26 cellular contexts compared by ENCODE assay signal in genomic region chr18:79047556-79048244, GRCh38. TPM values are rescaled to one million over a fixed set of nuclear protein-coding genes. Genes with fewer than 3 reads are reported as not detected.
DNase-seq lines count a peak whose midpoint lies in the region; ATAC-seq, FAIRE-seq and TF ChIP-seq lines count a peak whose summit lies in the region.
"Had no signal": no experiment of that assay in that cellular context is flagged by ENCODE, and none has a peak within 500 bp of the region (broad histone marks: within the 10 kb centered on the region; RNA-seq: fewer than 3 reads in every experiment).

No MANE protein-coding gene starts in this region.

- H4K20me1 ChIP-seq in mammary epithelial cell (ENCODE audit: insufficient read depth, low read length), result no peaks in the 10 kb centered on the region

- no peak for TF ChIP-seq RAD21 in A549 (conservative IDR thresholded peaks at IDR 0.05 in 1 of 2, IDR thresholded peaks at IDR 0.05 in 1 of 2)

- no peak for ATAC-seq in A549
- peak; percentile 36 for ATAC-seq in central memory CD8-positive, alpha-beta T cell (replicated peaks; ENCODE audit: extremely low read depth, poor library complexity, severe bottlenecking)
- ATAC-seq in GM21786 (IDR thresholded peaks at IDR 0.05; ENCODE audit: unreplicated experiment), result no peak
- ATAC-seq: gastrocnemius medialis; left ventricle myocardium superior; naive thymus-derived CD8-positive, alpha-beta T cell; WTC11 had no signal

- H3K27me3 ChIP-seq in mammary epithelial cell (ENCODE audit: insufficient read depth, low read length), result no peaks in the 10 kb centered on the region
- H3K27me3 ChIP-seq: ovary, uterus had no signal

- DNase-seq in A549 (ENCODE audit: low read depth in 1 of 2, low spot score in 1 of 2), result no peak
- peak; percentile 3 for DNase-seq in ELR (ENCODE audit: low read depth)
- peak; percentile 30 for DNase-seq in NCI-H69 (lab: John Stamatoyannopoulos, UW)
- no peak for DNase-seq in central memory CD8-positive, alpha-beta T cell (ENCODE audit: low spot score in 2 of 2)
- no peak for DNase-seq in GOT3 (lab: John Stamatoyannopoulos, UW)
- no peak for DNase-seq in mammary epithelial cell
- no peak for DNase-seq in mucosa of gallbladder (ENCODE audit: low spot score)
- DNase-seq: activated T-cell treated with anti-CD3 and anti-CD28 coated beads for 4 hours; gastrocnemius medialis; islet precursor cell; Karpas-422; left ventricle myocardium superior; naive thymus-derived CD8-positive, alpha-beta T cell; NCI-H2029 treated with DMSO at 0.1 percent for 48 hours; ovary; retina; Right ventricle myocardium superior; uterus had no signal

- CTCF ChIA-PET in A549 (lab: Yijun Ruan, JAX) (no interaction called here), mammary epithelial cell (lab: Charles Lee; ENCODE audit: low non-redundant PET) (no interaction called here)

- intact Hi-C loops in mammary epithelial cell (cut with micrococcal nuclease), result no loop called here

- POLR2A ChIA-PET in A549 (lab: Yijun Ruan, JAX), result no interaction called here

- H3K9ac ChIP-seq in mammary epithelial cell (ENCODE audit: insufficient read depth, low read length), result no peak overlapping the region

- no peak for TF ChIP-seq POLR2A in A549 (IDR thresholded peaks at IDR 0.05; ENCODE audit: low read length)

- peaks cover 25% of the 10 kb centered on the region for H3K27me3 Mint-ChIP-seq in central memory CD8-positive, alpha-beta T cell

- 71% methylated on average over 29 of the region's 36 CpGs for WGBS in A549 (ENCODE audit: missing lambda C conversion rate)
- WGBS in mammary epithelial cell (ENCODE audit: low coverage, missing lambda C conversion rate), result 83% methylated on average over 25 of the region's 36 CpGs

- peaks cover 1% of the 10 kb centered on the region for H3K36me3 Mint-ChIP-seq in central memory CD8-positive, alpha-beta T cell (ENCODE audit: insufficient read depth)
- H3K36me3 Mint-ChIP-seq: mesothelial cell of epicardium; naive thymus-derived CD8-positive, alpha-beta T cell had no signal

- peaks cover 9% of the 10 kb centered on the region for H3K4me1 Mint-ChIP-seq in central memory CD8-positive, alpha-beta T cell
- H3K4me1 Mint-ChIP-seq: mesothelial cell of epicardium; naive thymus-derived CD8-positive, alpha-beta T cell; WTC11 had no signal

- H3K9me3 Mint-ChIP-seq in central memory CD8-positive, alpha-beta T cell, result no peaks in the 10 kb centered on the region
- H3K9me3 Mint-ChIP-seq: mesothelial cell of epicardium; naive thymus-derived CD8-positive, alpha-beta T cell had no signal

- peaks cover 2% of the 10 kb centered on the region; the same call in 1 of the 3 replicates for H3K4me1 ChIP-seq in A549
- no peaks in the 10 kb centered on the region for H3K4me1 ChIP-seq in mammary epithelial cell (ENCODE audit: insufficient read depth, low read length)
- H3K4me1 ChIP-seq: esophagus muscularis mucosa, gastrocnemius medialis, suprapubic skin, uterus had no signal

- FAIRE-seq in A549 (lab: Jason Lieb, UNC), result no peak
- FAIRE-seq: colon, GM19239 had no signal

- in situ Hi-C loops in mammary epithelial cell (cut with MboI; ENCODE audit: low sequenced_read_pairs in 2 of 2), result no loop called here

- H3K9me3 ChIP-seq in A549 (no peaks in the 10 kb centered on the region), mammary epithelial cell (replicated peaks; ENCODE audit: insufficient read depth, low read length) (no peaks in the 10 kb centered on the region)
- H3K9me3 ChIP-seq: esophagus muscularis mucosa, gastrocnemius medialis, ovary, suprapubic skin, uterus had no signal

- no peaks in the 10 kb centered on the region for H3K36me3 ChIP-seq in mammary epithelial cell (ENCODE audit: insufficient read depth, low read length)
- H3K36me3 ChIP-seq: esophagus muscularis mucosa, gastrocnemius medialis, ovary, suprapubic skin, uterus had no signal

- H3K4me2 ChIP-seq in A549, result no peak overlapping the region
- H3K4me2 ChIP-seq in mammary epithelial cell (ENCODE audit: insufficient read depth, low read depth, low read length), result no peak overlapping the region

- no peak for TF ChIP-seq CTCF in A549 (IDR thresholded peaks at IDR 0.05)
- TF ChIP-seq CTCF in mammary epithelial cell (conservative IDR thresholded peaks at IDR 0.05 in 1 of 2, IDR thresholded peaks at IDR 0.05 in 1 of 2; ENCODE audit: extremely low read depth in 1 of 2, insufficient read depth in 1 of 2, low read depth in 1 of 2, low read length in 2 of 2), result no peak

- dilution Hi-C loops in mammary epithelial cell (cut with HindIII; ENCODE audit: low sequenced_read_pairs), result no loop called here

- no peak overlapping the region for H3K27ac Mint-ChIP-seq in central memory CD8-positive, alpha-beta T cell (ENCODE audit: low read depth)
- H3K27ac Mint-ChIP-seq: mesothelial cell of epicardium, WTC11 had no signal

- no peak for TF ChIP-seq EP300 in A549 (IDR thresholded peaks at IDR 0.05)

- H3K79me2 ChIP-seq in mammary epithelial cell (ENCODE audit: insufficient read depth, low read length), result no peaks in the 10 kb centered on the region

- BruUV-seq in mammary epithelial cell (replicated peaks; lab: Mats Ljungman, UMichigan), result no TSS peak

- H3K4me3 Mint-ChIP-seq in central memory CD8-positive, alpha-beta T cell, result no peak overlapping the region
- H3K4me3 Mint-ChIP-seq: mesothelial cell of epicardium; naive thymus-derived CD8-positive, alpha-beta T cell; WTC11 had no signal

- H3K27ac ChIP-seq in A549 (no peak overlapping the region), mammary epithelial cell (ENCODE audit: insufficient read depth, low read depth, low read length) (no peak overlapping the region)
- H3K27ac ChIP-seq: C4-2B, esophagus muscularis mucosa, gastrocnemius medialis, ovary, suprapubic skin, uterus had no signal

- H3K4me3 ChIP-seq in A549 (no peak overlapping the region), mammary epithelial cell (replicated peaks in 1 of 3; ENCODE audit: insufficient read depth in 1 of 3, low read depth in 2 of 3, low read length in 3 of 3) (no peak overlapping the region)
- H3K4me3 ChIP-seq: esophagus muscularis mucosa, gastrocnemius medialis, ovary, suprapubic skin, uterus had no signal

- no peak overlapping the region for H2AFZ ChIP-seq in mammary epithelial cell (ENCODE audit: low read depth, low read length)

TF ChIP-seq in A549, 52 proteins besides CTCF, POLR2A, EP300 and RAD21:
- TF ChIP-seq USF2 (IDR thresholded peaks at IDR 0.05), result peak; percentile 76
- no peak for TF ChIP-seq RARB (CRISPR knock-in tag; IDR thresholded peaks at IDR 0.05)
TF ChIP-seq in A549: peak in this region for 1.

RNA-seq across cellular contexts. Expression of gene ATP9B, which starts 21.5 kb away (rescaled TPM):
- polyA plus RNA-seq in A549 (2011; rRNA removed) (33.0 and 35.7 TPM in 2 replicates), A549 (2017; fragmentation: RNase III; extraction: RNeasy Plus Mini Kit Qiagen cat#74134 plus additional on column Dnase treatment) (22.6 to 31.1 TPM (median 25.2 TPM) in 3 replicates), mammary epithelial cell (9.3 TPM)
- 39.9 TPM in 2 replicates for polyA plus RNA-seq in A549 (2012; cell fraction: cytosol; rRNA removed)
- polyA plus RNA-seq in A549 (2012; cell fraction: nucleus; rRNA removed), result 49.2 and 63.4 TPM in 2 replicates
- 39.6 and 46.0 TPM in 2 replicates for polyA minus RNA-seq in A549 (2011; rRNA and poly(A)+ RNA removed)
- total RNA-seq in mammary epithelial cell (10 to 100 TPM; 17.5 to 19.8 TPM), mucosa of gallbladder (28.5 TPM)
- polyA minus RNA-seq in mammary epithelial cell, result 9.9 TPM

Comparison
In these comparisons a context has a peak if more than half of its experiments do, and no peak if none do; other contexts are left out.
1. DNase-seq: peak in ELR (single experiment) and NCI-H69 (single experiment); none in A549 (0 of 2), central memory CD8-positive, alpha-beta T cell (0 of 2), GOT3 (single experiment), mammary epithelial cell (single experiment) and mucosa of gallbladder (single experiment).